Comparison of ENCODE assay signal across 7 cellular contexts in genomic region chrY:6685783-6686389, GRCh38.
DNase-seq lines count a peak whose midpoint lies in the region; ATAC-seq and FAIRE-seq lines count a peak whose summit lies in the region.
"Not testable (repeated sequence)": the region's sequence is repeated elsewhere in the genome, so short reads cannot be mapped to it uniquely, and the experiment has no call there.

No MANE protein-coding gene starts in this region.

- not testable (repeated sequence) for H3K27me3 ChIP-seq in small intestine (ENCODE audit: control insufficient read depth in 2 of 2, insufficient read depth in 2 of 2, low read length in 2 of 2)

- H3K27me3 Mint-ChIP-seq in central memory CD8-positive, alpha-beta T cell: not testable (repeated sequence)

- peak; percentile 49 for FAIRE-seq in small intestine (lab: Jason Lieb, UNC)

- DNase-seq in central memory CD8-positive, alpha-beta T cell (ENCODE audit: low spot score in 2 of 2); small intestine: not testable (repeated sequence)

- not testable (repeated sequence) for H3K9me3 ChIP-seq in small intestine (ENCODE audit: control insufficient read depth, low read depth)

- not testable (repeated sequence) for H3K4me1 Mint-ChIP-seq in central memory CD8-positive, alpha-beta T cell

- not testable (repeated sequence) for H3K36me3 Mint-ChIP-seq in central memory CD8-positive, alpha-beta T cell (ENCODE audit: insufficient read depth)

- not testable (repeated sequence) for H3K27ac ChIP-seq in small intestine (ENCODE audit: low read depth in 1 of 2, low read length in 1 of 2)

- not testable (repeated sequence) for H3K4me3 Mint-ChIP-seq in central memory CD8-positive, alpha-beta T cell

- H3K27ac Mint-ChIP-seq in central memory CD8-positive, alpha-beta T cell (ENCODE audit: low read depth): not testable (repeated sequence)

- no CpG with 5 or more reads among the region's 16 CpGs for WGBS in small intestine, 3 donors

- H3K4me3 ChIP-seq in small intestine (ENCODE audit: low read depth in 1 of 2, low read length in 2 of 2): not testable (repeated sequence)

- H3K9me3 Mint-ChIP-seq in central memory CD8-positive, alpha-beta T cell: not testable (repeated sequence)

- not testable (repeated sequence) for H3K4me1 ChIP-seq in small intestine (ENCODE audit: control insufficient read depth in 2 of 2, insufficient read depth in 1 of 2, low read depth in 1 of 2, low read length in 1 of 2)

- not testable (repeated sequence) for H3K36me3 ChIP-seq in small intestine (ENCODE audit: control insufficient read depth in 2 of 2, insufficient read depth in 2 of 2, low read length in 2 of 2)

- peak; percentile 93 for ATAC-seq in GM19035 (IDR thresholded peaks at IDR 0.05; ENCODE audit: unreplicated experiment)
- ATAC-seq in GM21619 (IDR thresholded peaks at IDR 0.05; ENCODE audit: unreplicated experiment): peak; percentile 86
- peak; percentile 53 for ATAC-seq in HG02642 (IDR thresholded peaks at IDR 0.05; ENCODE audit: poor library complexity, unreplicated experiment)
- peak; percentile 79 for ATAC-seq in HG02938 (IDR thresholded peaks at IDR 0.05; ENCODE audit: unreplicated experiment)
- ATAC-seq in HG03565 (IDR thresholded peaks at IDR 0.05; ENCODE audit: unreplicated experiment): peak; percentile 57
- peak; percentile 36 for ATAC-seq in central memory CD8-positive, alpha-beta T cell (replicated peaks; ENCODE audit: extremely low read depth, poor library complexity, severe bottlenecking)

Comparison
In these comparisons a context has a peak if more than half of its experiments do, and no peak if none do; other contexts are left out.
1. ATAC-seq: peak in every context shown above with its lines; median percentile 93 in GM19035; 86 in GM21619; 79 in HG02938; 57 in HG03565; 53 in HG02642; 36 in central memory CD8-positive, alpha-beta T cell.